Comparison of ENCODE assay signal across 1 cellular context in the genomic region with DNA sequence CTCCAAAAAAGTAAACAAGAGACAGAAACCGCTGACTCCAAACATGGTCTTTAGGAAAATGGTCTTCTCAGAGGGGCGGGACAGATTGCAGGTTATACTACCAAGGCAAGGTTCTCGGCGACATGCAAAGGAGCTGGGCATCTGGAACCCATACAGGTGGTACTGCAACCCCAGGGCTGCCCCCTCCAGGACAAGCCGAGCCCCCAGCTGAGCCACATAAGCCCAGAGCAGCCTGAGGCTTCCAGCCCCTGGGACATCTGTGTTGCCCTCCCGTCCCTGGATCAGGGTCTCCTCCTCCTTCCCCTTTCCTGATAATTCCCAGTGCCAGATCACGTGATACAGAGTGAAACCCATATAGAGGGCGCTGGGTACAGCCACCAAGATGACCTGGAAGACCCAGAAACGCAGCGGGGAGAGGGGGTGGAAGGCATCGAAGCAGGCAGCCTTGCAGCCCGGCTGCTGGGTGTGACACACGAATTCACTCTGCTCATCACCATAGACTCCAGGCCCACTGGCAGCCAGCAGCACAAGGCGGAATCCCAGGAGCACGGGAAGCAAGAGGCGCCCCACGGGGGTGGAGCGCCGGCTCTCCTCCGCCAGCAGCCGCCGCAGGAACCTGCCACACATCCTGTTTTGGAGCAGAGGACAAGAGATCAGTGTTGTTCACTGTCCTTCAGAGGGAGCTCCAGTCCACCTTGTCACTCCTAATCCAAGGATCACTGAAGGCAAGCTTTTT.
A peak's percentile ranks its signal among the peaks of the same experiment; 100 is the strongest.
TF ChIP-seq lines count a peak whose summit lies in the region.

A gene with protein sequence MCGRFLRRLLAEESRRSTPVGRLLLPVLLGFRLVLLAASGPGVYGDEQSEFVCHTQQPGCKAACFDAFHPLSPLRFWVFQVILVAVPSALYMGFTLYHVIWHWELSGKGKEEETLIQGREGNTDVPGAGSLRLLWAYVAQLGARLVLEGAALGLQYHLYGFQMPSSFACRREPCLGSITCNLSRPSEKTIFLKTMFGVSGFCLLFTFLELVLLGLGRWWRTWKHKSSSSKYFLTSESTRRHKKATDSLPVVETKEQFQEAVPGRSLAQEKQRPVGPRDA (minus strand): TSS at position 627 of the 736 bp plus-strand sequence. CDS start 0 bp downstream, at position 627.

TF ChIP-seq in HepG2, 621 proteins besides CTCF, POLR2A, EP300 and RAD21 (continued from another document and continues in another):
- TF ChIP-seq, protein P1, sequence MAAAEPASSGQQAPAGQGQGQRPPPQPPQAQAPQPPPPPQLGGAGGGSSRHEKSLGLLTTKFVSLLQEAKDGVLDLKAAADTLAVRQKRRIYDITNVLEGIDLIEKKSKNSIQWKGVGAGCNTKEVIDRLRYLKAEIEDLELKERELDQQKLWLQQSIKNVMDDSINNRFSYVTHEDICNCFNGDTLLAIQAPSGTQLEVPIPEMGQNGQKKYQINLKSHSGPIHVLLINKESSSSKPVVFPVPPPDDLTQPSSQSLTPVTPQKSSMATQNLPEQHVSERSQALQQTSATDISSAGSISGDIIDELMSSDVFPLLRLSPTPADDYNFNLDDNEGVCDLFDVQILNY (CRISPR knock-in tag; conservative IDR thresholded peaks at IDR 0.05) = no peak
- peak; percentile 63; the same call in 1 of the 2 replicates for TF ChIP-seq GABPB1 (CRISPR knock-in tag; IDR thresholded peaks at IDR 0.05)
- peak; percentile 51 for TF ChIP-seq PHF8 (CRISPR knock-in tag; IDR thresholded peaks at IDR 0.05)
- TF ChIP-seq, protein P2, sequence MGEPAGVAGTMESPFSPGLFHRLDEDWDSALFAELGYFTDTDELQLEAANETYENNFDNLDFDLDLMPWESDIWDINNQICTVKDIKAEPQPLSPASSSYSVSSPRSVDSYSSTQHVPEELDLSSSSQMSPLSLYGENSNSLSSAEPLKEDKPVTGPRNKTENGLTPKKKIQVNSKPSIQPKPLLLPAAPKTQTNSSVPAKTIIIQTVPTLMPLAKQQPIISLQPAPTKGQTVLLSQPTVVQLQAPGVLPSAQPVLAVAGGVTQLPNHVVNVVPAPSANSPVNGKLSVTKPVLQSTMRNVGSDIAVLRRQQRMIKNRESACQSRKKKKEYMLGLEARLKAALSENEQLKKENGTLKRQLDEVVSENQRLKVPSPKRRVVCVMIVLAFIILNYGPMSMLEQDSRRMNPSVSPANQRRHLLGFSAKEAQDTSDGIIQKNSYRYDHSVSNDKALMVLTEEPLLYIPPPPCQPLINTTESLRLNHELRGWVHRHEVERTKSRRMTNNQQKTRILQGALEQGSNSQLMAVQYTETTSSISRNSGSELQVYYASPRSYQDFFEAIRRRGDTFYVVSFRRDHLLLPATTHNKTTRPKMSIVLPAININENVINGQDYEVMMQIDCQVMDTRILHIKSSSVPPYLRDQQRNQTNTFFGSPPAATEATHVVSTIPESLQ (CRISPR knock-in tag; conservative IDR thresholded peaks at IDR 0.05) = no peak
- TF ChIP-seq, protein P3, sequence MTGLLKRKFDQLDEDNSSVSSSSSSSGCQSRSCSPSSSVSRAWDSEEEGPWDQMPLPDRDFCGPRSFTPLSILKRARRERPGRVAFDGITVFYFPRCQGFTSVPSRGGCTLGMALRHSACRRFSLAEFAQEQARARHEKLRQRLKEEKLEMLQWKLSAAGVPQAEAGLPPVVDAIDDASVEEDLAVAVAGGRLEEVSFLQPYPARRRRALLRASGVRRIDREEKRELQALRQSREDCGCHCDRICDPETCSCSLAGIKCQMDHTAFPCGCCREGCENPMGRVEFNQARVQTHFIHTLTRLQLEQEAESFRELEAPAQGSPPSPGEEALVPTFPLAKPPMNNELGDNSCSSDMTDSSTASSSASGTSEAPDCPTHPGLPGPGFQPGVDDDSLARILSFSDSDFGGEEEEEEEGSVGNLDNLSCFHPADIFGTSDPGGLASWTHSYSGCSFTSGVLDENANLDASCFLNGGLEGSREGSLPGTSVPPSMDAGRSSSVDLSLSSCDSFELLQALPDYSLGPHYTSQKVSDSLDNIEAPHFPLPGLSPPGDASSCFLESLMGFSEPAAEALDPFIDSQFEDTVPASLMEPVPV (CRISPR knock-in tag; IDR thresholded peaks at IDR 0.05) = peak; percentile 46; the same call in 1 of the 2 replicates
- TF ChIP-seq AKAP8 (CRISPR knock-in tag; IDR thresholded peaks at IDR 0.05) = no peak
- no peak for TF ChIP-seq ZNF569 (CRISPR knock-in tag; IDR thresholded peaks at IDR 0.05; ENCODE audit: borderline replicate concordance)
- TF ChIP-seq ZNF484 (CRISPR knock-in tag; IDR thresholded peaks at IDR 0.05; ENCODE audit: borderline replicate concordance, low read depth) = no peak
- TF ChIP-seq AGO1 (IDR thresholded peaks at IDR 0.05; ENCODE audit: low read depth, low read length, poor library complexity, severe bottlenecking) = no peak
- TF ChIP-seq FOSL1 (CRISPR knock-in tag; IDR thresholded peaks at IDR 0.05; ENCODE audit: borderline replicate concordance) = no peak
- TF ChIP-seq, protein P4, sequence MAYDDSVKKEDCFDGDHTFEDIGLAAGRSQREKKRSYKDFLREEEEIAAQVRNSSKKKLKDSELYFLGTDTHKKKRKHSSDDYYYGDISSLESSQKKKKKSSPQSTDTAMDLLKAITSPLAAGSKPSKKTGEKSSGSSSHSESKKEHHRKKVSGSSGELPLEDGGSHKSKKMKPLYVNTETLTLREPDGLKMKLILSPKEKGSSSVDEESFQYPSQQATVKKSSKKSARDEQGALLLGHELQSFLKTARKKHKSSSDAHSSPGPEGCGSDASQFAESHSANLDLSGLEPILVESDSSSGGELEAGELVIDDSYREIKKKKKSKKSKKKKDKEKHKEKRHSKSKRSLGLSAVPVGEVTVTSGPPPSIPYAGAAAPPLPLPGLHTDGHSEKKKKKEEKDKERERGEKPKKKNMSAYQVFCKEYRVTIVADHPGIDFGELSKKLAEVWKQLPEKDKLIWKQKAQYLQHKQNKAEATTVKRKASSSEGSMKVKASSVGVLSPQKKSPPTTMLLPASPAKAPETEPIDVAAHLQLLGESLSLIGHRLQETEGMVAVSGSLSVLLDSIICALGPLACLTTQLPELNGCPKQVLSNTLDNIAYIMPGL (CRISPR knock-in tag; IDR thresholded peaks at IDR 0.05; ENCODE audit: borderline replicate concordance in 1 of 2, low read depth in 1 of 2) = peak; percentile 66 to 70
- TF ChIP-seq, protein P5, sequence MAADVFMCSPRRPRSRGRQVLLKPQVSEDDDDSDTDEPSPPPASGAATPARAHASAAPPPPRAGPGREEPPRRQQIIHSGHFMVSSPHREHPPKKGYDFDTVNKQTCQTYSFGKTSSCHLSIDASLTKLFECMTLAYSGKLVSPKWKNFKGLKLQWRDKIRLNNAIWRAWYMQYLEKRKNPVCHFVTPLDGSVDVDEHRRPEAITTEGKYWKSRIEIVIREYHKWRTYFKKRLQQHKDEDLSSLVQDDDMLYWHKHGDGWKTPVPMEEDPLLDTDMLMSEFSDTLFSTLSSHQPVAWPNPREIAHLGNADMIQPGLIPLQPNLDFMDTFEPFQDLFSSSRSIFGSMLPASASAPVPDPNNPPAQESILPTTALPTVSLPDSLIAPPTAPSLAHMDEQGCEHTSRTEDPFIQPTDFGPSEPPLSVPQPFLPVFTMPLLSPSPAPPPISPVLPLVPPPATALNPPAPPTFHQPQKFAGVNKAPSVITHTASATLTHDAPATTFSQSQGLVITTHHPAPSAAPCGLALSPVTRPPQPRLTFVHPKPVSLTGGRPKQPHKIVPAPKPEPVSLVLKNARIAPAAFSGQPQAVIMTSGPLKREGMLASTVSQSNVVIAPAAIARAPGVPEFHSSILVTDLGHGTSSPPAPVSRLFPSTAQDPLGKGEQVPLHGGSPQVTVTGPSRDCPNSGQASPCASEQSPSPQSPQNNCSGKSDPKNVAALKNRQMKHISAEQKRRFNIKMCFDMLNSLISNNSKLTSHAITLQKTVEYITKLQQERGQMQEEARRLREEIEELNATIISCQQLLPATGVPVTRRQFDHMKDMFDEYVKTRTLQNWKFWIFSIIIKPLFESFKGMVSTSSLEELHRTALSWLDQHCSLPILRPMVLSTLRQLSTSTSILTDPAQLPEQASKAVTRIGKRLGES (CRISPR knock-in tag; IDR thresholded peaks at IDR 0.05; ENCODE audit: borderline replicate concordance) = no peak
- TF ChIP-seq ZNF160 (CRISPR knock-in tag; IDR thresholded peaks at IDR 0.05) = no peak
- TF ChIP-seq, protein P6, sequence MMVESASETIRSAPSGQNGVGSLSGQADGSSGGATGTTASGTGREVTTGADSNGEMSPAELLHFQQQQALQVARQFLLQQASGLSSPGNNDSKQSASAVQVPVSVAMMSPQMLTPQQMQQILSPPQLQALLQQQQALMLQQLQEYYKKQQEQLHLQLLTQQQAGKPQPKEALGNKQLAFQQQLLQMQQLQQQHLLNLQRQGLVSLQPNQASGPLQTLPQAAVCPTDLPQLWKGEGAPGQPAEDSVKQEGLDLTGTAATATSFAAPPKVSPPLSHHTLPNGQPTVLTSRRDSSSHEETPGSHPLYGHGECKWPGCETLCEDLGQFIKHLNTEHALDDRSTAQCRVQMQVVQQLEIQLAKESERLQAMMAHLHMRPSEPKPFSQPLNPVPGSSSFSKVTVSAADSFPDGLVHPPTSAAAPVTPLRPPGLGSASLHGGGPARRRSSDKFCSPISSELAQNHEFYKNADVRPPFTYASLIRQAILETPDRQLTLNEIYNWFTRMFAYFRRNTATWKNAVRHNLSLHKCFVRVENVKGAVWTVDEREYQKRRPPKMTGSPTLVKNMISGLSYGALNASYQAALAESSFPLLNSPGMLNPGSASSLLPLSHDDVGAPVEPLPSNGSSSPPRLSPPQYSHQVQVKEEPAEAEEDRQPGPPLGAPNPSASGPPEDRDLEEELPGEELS (CRISPR knock-in tag; IDR thresholded peaks at IDR 0.05) = no peak
- TF ChIP-seq ZNF670 (CRISPR knock-in tag; IDR thresholded peaks at IDR 0.05; ENCODE audit: borderline replicate concordance) = no peak
- no peak for TF ChIP-seq ELF3 (CRISPR knock-in tag; IDR thresholded peaks at IDR 0.05)
- no peak for TF ChIP-seq ZNF652 (CRISPR knock-in tag; IDR thresholded peaks at IDR 0.05; ENCODE audit: borderline replicate concordance, low read depth)
- TF ChIP-seq KDM3A (CRISPR knock-in tag; IDR thresholded peaks at IDR 0.05; ENCODE audit: low read depth) = no peak
- TF ChIP-seq CEBPB (IDR thresholded peaks at IDR 0.05; ENCODE audit: borderline replicate concordance, low read depth, low read length) = no peak
- peak; percentile 39; the same call in 1 of the 2 replicates for TF ChIP-seq MYC (CRISPR knock-in tag; IDR thresholded peaks at IDR 0.05; ENCODE audit: borderline replicate concordance)
- TF ChIP-seq ZNF766 (CRISPR knock-in tag; IDR thresholded peaks at IDR 0.05; ENCODE audit: borderline replicate concordance) = no peak
- TF ChIP-seq ARNTL (CRISPR knock-in tag; IDR thresholded peaks at IDR 0.05) = no peak
- TF ChIP-seq, protein P7, sequence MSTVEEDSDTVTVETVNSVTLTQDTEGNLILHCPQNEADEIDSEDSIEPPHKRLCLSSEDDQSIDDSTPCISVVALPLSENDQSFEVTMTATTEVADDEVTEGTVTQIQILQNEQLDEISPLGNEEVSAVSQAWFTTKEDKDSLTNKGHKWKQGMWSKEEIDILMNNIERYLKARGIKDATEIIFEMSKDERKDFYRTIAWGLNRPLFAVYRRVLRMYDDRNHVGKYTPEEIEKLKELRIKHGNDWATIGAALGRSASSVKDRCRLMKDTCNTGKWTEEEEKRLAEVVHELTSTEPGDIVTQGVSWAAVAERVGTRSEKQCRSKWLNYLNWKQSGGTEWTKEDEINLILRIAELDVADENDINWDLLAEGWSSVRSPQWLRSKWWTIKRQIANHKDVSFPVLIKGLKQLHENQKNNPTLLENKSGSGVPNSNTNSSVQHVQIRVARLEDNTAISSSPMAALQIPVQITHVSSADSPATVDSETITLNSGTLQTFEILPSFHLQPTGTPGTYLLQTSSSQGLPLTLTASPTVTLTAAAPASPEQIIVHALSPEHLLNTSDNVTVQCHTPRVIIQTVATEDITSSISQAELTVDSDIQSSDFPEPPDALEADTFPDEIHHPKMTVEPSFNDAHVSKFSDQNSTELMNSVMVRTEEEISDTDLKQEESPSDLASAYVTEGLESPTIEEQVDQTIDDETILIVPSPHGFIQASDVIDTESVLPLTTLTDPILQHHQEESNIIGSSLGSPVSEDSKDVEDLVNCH (CRISPR knock-in tag; IDR thresholded peaks at IDR 0.05) = 0 out of 2 replicates have a peak, but pooled peaks have one; percentile 41
- TF ChIP-seq, protein P8, sequence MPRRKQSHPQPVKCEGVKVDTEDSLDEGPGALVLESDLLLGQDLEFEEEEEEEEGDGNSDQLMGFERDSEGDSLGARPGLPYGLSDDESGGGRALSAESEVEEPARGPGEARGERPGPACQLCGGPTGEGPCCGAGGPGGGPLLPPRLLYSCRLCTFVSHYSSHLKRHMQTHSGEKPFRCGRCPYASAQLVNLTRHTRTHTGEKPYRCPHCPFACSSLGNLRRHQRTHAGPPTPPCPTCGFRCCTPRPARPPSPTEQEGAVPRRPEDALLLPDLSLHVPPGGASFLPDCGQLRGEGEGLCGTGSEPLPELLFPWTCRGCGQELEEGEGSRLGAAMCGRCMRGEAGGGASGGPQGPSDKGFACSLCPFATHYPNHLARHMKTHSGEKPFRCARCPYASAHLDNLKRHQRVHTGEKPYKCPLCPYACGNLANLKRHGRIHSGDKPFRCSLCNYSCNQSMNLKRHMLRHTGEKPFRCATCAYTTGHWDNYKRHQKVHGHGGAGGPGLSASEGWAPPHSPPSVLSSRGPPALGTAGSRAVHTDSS (CRISPR knock-in tag; conservative IDR thresholded peaks at IDR 0.05) = no peak
- no peak for TF ChIP-seq FOXM1 (CRISPR knock-in tag; IDR thresholded peaks at IDR 0.05)
- TF ChIP-seq ZNF772 (CRISPR knock-in tag; IDR thresholded peaks at IDR 0.05) = 0 out of 2 replicates have a peak, but pooled peaks have one; percentile 20
- TF ChIP-seq ZNF850 (CRISPR knock-in tag; conservative IDR thresholded peaks at IDR 0.05) = no peak
- TF ChIP-seq POLR2AphosphoS5 (IDR thresholded peaks at IDR 0.05; ENCODE audit: low read depth, low read length) = peak; percentile 43; the same call in 1 of the 2 replicates
- TF ChIP-seq SATB2 (CRISPR knock-in tag; IDR thresholded peaks at IDR 0.05) = no peak
- TF ChIP-seq ZNF709 (CRISPR knock-in tag; IDR thresholded peaks at IDR 0.05) = no peak
- no peak for TF ChIP-seq FOXK1 (CRISPR knock-in tag; IDR thresholded peaks at IDR 0.05; ENCODE audit: borderline replicate concordance, low read depth)
- TF ChIP-seq BCL6 (CRISPR knock-in tag; IDR thresholded peaks at IDR 0.05) = no peak
- TF ChIP-seq MED8 (CRISPR knock-in tag; IDR thresholded peaks at IDR 0.05; ENCODE audit: insufficient replicate concordance) = no peak
- TF ChIP-seq, protein P9, sequence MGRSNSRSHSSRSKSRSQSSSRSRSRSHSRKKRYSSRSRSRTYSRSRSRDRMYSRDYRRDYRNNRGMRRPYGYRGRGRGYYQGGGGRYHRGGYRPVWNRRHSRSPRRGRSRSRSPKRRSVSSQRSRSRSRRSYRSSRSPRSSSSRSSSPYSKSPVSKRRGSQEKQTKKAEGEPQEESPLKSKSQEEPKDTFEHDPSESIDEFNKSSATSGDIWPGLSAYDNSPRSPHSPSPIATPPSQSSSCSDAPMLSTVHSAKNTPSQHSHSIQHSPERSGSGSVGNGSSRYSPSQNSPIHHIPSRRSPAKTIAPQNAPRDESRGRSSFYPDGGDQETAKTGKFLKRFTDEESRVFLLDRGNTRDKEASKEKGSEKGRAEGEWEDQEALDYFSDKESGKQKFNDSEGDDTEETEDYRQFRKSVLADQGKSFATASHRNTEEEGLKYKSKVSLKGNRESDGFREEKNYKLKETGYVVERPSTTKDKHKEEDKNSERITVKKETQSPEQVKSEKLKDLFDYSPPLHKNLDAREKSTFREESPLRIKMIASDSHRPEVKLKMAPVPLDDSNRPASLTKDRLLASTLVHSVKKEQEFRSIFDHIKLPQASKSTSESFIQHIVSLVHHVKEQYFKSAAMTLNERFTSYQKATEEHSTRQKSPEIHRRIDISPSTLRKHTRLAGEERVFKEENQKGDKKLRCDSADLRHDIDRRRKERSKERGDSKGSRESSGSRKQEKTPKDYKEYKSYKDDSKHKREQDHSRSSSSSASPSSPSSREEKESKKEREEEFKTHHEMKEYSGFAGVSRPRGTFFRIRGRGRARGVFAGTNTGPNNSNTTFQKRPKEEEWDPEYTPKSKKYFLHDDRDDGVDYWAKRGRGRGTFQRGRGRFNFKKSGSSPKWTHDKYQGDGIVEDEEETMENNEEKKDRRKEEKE (IDR thresholded peaks at IDR 0.05) = no peak
- TF ChIP-seq ZNF30 (CRISPR knock-in tag; IDR thresholded peaks at IDR 0.05) = no peak
- TF ChIP-seq NFKB2 (CRISPR knock-in tag; IDR thresholded peaks at IDR 0.05; ENCODE audit: borderline replicate concordance) = peak; percentile 53; the same call in 1 of the 2 replicates
- TF ChIP-seq ZNF720 (CRISPR knock-in tag; IDR thresholded peaks at IDR 0.05) = no peak
